1 cellular context compared by ENCODE assay signal in the genomic region with DNA sequence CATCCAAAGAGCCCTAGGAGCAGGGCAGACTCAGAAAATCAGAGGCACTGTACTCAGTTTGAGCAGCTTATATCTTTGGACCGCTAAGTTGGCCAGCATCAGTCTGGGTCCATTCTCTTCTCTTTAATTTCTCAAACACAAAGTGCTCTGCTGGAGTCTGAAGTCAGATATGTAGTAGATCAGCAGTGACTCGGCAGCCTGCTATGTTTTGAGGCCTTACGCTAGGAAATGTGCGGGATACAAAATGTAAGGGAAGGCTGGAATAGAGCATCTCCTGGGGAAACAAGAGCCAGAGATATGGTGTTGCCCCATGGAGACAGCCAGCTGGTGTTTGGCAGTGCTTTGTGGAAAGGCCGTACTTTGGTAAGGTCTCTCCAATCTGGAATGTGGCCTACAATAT.
TF ChIP-seq lines count a peak whose summit lies in the region.

No MANE protein-coding gene starts in this region.

TF ChIP-seq in GM23338, 12 proteins besides CTCF, POLR2A, EP300 and RAD21 (continued from another document):
- TF ChIP-seq, protein P1, sequence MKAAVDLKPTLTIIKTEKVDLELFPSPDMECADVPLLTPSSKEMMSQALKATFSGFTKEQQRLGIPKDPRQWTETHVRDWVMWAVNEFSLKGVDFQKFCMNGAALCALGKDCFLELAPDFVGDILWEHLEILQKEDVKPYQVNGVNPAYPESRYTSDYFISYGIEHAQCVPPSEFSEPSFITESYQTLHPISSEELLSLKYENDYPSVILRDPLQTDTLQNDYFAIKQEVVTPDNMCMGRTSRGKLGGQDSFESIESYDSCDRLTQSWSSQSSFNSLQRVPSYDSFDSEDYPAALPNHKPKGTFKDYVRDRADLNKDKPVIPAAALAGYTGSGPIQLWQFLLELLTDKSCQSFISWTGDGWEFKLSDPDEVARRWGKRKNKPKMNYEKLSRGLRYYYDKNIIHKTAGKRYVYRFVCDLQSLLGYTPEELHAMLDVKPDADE (IDR thresholded peaks at IDR 0.05): no peak
- no peak for TF ChIP-seq ZNF331 (CRISPR knock-in tag; IDR thresholded peaks at IDR 0.05; ENCODE audit: low read depth)
- TF ChIP-seq NANOG (IDR thresholded peaks at IDR 0.05; ENCODE audit: borderline replicate concordance): no peak
- TF ChIP-seq, protein P2, sequence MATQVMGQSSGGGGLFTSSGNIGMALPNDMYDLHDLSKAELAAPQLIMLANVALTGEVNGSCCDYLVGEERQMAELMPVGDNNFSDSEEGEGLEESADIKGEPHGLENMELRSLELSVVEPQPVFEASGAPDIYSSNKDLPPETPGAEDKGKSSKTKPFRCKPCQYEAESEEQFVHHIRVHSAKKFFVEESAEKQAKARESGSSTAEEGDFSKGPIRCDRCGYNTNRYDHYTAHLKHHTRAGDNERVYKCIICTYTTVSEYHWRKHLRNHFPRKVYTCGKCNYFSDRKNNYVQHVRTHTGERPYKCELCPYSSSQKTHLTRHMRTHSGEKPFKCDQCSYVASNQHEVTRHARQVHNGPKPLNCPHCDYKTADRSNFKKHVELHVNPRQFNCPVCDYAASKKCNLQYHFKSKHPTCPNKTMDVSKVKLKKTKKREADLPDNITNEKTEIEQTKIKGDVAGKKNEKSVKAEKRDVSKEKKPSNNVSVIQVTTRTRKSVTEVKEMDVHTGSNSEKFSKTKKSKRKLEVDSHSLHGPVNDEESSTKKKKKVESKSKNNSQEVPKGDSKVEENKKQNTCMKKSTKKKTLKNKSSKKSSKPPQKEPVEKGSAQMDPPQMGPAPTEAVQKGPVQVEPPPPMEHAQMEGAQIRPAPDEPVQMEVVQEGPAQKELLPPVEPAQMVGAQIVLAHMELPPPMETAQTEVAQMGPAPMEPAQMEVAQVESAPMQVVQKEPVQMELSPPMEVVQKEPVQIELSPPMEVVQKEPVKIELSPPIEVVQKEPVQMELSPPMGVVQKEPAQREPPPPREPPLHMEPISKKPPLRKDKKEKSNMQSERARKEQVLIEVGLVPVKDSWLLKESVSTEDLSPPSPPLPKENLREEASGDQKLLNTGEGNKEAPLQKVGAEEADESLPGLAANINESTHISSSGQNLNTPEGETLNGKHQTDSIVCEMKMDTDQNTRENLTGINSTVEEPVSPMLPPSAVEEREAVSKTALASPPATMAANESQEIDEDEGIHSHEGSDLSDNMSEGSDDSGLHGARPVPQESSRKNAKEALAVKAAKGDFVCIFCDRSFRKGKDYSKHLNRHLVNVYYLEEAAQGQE (IDR thresholded peaks at IDR 0.05; ENCODE audit: unreplicated experiment): no peak
- TF ChIP-seq CREB1 (CRISPR knock-in tag; IDR thresholded peaks at IDR 0.05; ENCODE audit: low read depth): no peak
- no peak for TF ChIP-seq EZH2phosphoT487 (IDR thresholded peaks at IDR 0.05; ENCODE audit: unreplicated experiment)
- TF ChIP-seq JUNB (IDR thresholded peaks at IDR 0.05; ENCODE audit: unreplicated experiment): no peak
- TF ChIP-seq ZNF114 (CRISPR knock-in tag; IDR thresholded peaks at IDR 0.05): no peak
- TF ChIP-seq, protein P3, sequence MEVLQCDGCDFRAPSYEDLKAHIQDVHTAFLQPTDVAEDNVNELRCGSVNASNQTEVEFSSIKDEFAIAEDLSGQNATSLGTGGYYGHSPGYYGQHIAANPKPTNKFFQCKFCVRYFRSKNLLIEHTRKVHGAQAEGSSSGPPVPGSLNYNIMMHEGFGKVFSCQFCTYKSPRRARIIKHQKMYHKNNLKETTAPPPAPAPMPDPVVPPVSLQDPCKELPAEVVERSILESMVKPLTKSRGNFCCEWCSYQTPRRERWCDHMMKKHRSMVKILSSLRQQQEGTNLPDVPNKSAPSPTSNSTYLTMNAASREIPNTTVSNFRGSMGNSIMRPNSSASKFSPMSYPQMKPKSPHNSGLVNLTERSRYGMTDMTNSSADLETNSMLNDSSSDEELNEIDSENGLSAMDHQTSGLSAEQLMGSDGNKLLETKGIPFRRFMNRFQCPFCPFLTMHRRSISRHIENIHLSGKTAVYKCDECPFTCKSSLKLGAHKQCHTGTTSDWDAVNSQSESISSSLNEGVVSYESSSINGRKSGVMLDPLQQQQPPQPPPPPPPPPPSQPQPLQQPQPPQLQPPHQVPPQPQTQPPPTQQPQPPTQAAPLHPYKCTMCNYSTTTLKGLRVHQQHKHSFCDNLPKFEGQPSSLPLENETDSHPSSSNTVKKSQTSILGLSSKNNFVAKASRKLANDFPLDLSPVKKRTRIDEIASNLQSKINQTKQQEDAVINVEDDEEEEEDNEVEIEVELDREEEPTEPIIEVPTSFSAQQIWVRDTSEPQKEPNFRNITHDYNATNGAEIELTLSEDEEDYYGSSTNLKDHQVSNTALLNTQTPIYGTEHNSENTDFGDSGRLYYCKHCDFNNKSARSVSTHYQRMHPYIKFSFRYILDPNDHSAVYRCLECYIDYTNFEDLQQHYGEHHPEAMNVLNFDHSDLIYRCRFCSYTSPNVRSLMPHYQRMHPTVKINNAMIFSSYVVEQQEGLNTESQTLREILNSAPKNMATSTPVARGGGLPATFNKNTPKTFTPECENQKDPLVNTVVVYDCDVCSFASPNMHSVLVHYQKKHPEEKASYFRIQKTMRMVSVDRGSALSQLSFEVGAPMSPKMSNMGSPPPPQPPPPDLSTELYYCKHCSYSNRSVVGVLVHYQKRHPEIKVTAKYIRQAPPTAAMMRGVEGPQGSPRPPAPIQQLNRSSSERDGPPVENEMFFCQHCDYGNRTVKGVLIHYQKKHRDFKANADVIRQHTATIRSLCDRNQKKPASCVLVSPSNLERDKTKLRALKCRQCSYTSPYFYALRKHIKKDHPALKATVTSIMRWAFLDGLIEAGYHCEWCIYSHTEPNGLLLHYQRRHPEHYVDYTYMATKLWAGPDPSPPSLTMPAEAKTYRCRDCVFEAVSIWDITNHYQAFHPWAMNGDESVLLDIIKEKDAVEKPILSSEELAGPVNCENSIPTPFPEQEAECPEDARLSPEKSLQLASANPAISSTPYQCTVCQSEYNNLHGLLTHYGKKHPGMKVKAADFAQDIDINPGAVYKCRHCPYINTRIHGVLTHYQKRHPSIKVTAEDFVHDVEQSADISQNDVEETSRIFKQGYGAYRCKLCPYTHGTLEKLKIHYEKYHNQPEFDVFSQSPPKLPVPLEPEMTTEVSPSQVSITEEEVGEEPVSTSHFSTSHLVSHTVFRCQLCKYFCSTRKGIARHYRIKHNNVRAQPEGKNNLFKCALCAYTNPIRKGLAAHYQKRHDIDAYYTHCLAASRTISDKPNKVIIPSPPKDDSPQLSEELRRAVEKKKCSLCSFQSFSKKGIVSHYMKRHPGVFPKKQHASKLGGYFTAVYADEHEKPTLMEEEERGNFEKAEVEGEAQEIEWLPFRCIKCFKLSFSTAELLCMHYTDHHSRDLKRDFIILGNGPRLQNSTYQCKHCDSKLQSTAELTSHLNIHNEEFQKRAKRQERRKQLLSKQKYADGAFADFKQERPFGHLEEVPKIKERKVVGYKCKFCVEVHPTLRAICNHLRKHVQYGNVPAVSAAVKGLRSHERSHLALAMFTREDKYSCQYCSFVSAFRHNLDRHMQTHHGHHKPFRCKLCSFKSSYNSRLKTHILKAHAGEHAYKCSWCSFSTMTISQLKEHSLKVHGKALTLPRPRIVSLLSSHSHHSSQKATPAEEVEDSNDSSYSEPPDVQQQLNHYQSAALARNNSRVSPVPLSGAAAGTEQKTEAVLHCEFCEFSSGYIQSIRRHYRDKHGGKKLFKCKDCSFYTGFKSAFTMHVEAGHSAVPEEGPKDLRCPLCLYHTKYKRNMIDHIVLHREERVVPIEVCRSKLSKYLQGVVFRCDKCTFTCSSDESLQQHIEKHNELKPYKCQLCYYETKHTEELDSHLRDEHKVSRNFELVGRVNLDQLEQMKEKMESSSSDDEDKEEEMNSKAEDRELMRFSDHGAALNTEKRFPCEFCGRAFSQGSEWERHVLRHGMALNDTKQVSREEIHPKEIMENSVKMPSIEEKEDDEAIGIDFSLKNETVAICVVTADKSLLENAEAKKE (CRISPR knock-in tag; IDR thresholded peaks at IDR 0.05): no peak
